Comparison of ENCODE assay signal across 1 cellular context in genomic region chr14:69038449-69039286, GRCh38.
A peak's percentile ranks its signal among the peaks of the same experiment; 100 is the strongest.
TF ChIP-seq lines count a peak whose summit lies in the region.

No MANE protein-coding gene starts in this region.

TF ChIP-seq in GM12878, 131 proteins besides CTCF, POLR2A, EP300 and RAD21:
- TF ChIP-seq ZNF687 (IDR thresholded peaks at IDR 0.05) (no peak), ATF7 (IDR thresholded peaks at IDR 0.05; ENCODE audit: low read depth) (peak; percentile 23; the same call in 1 of the 2 replicates)
